Comparison of ENCODE assay signal across 14 cellular contexts in genomic region chr7:159096736-159097581, GRCh38. TPM values are rescaled to one million over a fixed set of nuclear protein-coding genes. Genes with fewer than 3 reads are reported as not detected.
DNase-seq lines count a peak whose midpoint lies in the region; ATAC-seq and TF ChIP-seq lines count a peak whose summit lies in the region.
"Had no signal": no experiment of that assay in that cellular context is flagged by ENCODE, and none has a peak within 500 bp of the region (broad histone marks: within the 10 kb centered on the region; RNA-seq: fewer than 3 reads in every experiment).

No MANE protein-coding gene starts in this region.

- peak; percentile 50 for DNase-seq in NB4 (ENCODE audit: low read depth)
- peak; percentile 32 for DNase-seq in left lobe of liver (ENCODE audit: low spot score)
- DNase-seq in mesenchymal stem cell = no peak
- no peak for DNase-seq in GM03348 (ENCODE audit: low spot score)
- DNase-seq in foreskin fibroblast = no peak
- DNase-seq: activated CD4-positive, alpha-beta T cell treated with anti-CD3 and anti-CD28 coated beads for 36 hours; activated naive CD4-positive, alpha-beta T cell treated with anti-CD3 and anti-CD28 coated beads for 36 hours; NCI-H146; NCI-H82 had no signal

- H2AFZ ChIP-seq in mesenchymal stem cell (ENCODE audit: low read depth, low read length) = no peak overlapping the region

- no peak for TF ChIP-seq POLR2A in NB4 (IDR thresholded peaks at IDR 0.05; ENCODE audit: extremely low read depth, insufficient read length)

- no peak overlapping the region for H2BK12ac ChIP-seq in mesenchymal stem cell (ENCODE audit: low read length in 2 of 2)

- H3K4ac ChIP-seq in mesenchymal stem cell (ENCODE audit: low read depth in 1 of 2, low read length in 2 of 2) = no peak overlapping the region

- no peak overlapping the region for H3K4me2 ChIP-seq in mesenchymal stem cell (ENCODE audit: low read length, poor library complexity, severe bottlenecking)

- H2BK120ac ChIP-seq in mesenchymal stem cell (ENCODE audit: low read depth, low read length) = no peak overlapping the region

- no peak overlapping the region for H3K14ac ChIP-seq in mesenchymal stem cell (ENCODE audit: low read length in 2 of 2)

- no peak for ATAC-seq in left lobe of liver
- ATAC-seq: activated CD4-positive, alpha-beta T cell treated with anti-CD3 and anti-CD28 coated beads for 36 hours; SK-N-SH treated with all-trans-retinoic acid at 6 μM for 48 hours had no signal

- H4K8ac ChIP-seq in mesenchymal stem cell (ENCODE audit: low read length) = no peak overlapping the region

- H3K27me3 ChIP-seq in stomach smooth muscle (ENCODE audit: control insufficient read depth in 1 of 2, insufficient read depth in 2 of 2, low read length in 2 of 2) (no peaks in the 10 kb centered on the region), mesenchymal stem cell (ENCODE audit: control insufficient read depth in 1 of 2, insufficient read depth in 1 of 2, low read length in 2 of 2) (no peaks in the 10 kb centered on the region)
- H3K27me3 ChIP-seq: neutrophil had no signal

- no peak overlapping the region for H2BK15ac ChIP-seq in mesenchymal stem cell (ENCODE audit: low read depth, poor library complexity, severe bottlenecking)

- H3K18ac ChIP-seq in mesenchymal stem cell (ENCODE audit: low read depth in 1 of 2, low read length in 2 of 2) = no peak overlapping the region

- H3K27ac ChIP-seq in angular gyrus (ENCODE audit: low read depth, low read length) = peak overlapping the region; percentile 44
- peak overlapping the region; percentile 53 for H3K27ac ChIP-seq in stomach smooth muscle (ENCODE audit: low read length)
- H3K27ac ChIP-seq in mesenchymal stem cell (ENCODE audit: low read length, poor library complexity, severe bottlenecking) = no peak overlapping the region
- H3K27ac ChIP-seq: neutrophil had no signal

- H4K91ac ChIP-seq in mesenchymal stem cell (ENCODE audit: low read length) = no peak overlapping the region

- H3K36me3 ChIP-seq in stomach smooth muscle (ENCODE audit: control insufficient read depth in 2 of 2, insufficient read depth in 2 of 2, low read length in 2 of 2) (no peaks in the 10 kb centered on the region), mesenchymal stem cell (ENCODE audit: control insufficient read depth in 1 of 2, insufficient read depth in 2 of 2, low read depth in 1 of 2, low read length in 2 of 2) (no peaks in the 10 kb centered on the region)
- H3K36me3 ChIP-seq: neutrophil had no signal

- H3K9me3 ChIP-seq in stomach smooth muscle (ENCODE audit: control insufficient read depth in 2 of 2, low read length in 2 of 2) (no peaks in the 10 kb centered on the region), mesenchymal stem cell (ENCODE audit: control insufficient read depth, low read length) (no peaks in the 10 kb centered on the region)
- H3K9me3 ChIP-seq: neutrophil had no signal

- no peak overlapping the region for H3K9ac ChIP-seq in stomach smooth muscle (ENCODE audit: low read length in 2 of 2)
- H3K9ac ChIP-seq in mesenchymal stem cell (ENCODE audit: low read length) = no peak overlapping the region

- TF ChIP-seq CTCF in NB4 (IDR thresholded peaks at IDR 0.05; ENCODE audit: low read depth, low read length) (no peak), foreskin fibroblast (IDR thresholded peaks at IDR 0.05; ENCODE audit: low read depth, low read length) (no peak)

- no peak overlapping the region for H2AK5ac ChIP-seq in mesenchymal stem cell (ENCODE audit: low read length, severe bottlenecking)

- no peak overlapping the region for H2BK5ac ChIP-seq in mesenchymal stem cell (ENCODE audit: low read depth, low read length, poor library complexity, severe bottlenecking)

- H3K4me1 ChIP-seq in stomach smooth muscle (ENCODE audit: control insufficient read depth, insufficient read depth, low read length) (peaks cover 39% of the 10 kb centered on the region), mesenchymal stem cell (ENCODE audit: control insufficient read depth, insufficient read depth, low read depth, low read length) (no peaks in the 10 kb centered on the region)

- 87% methylated on average over 27 of the region's 27 CpGs for WGBS in mesenchymal stem cell

- no peaks in the 10 kb centered on the region for H3K79me1 ChIP-seq in mesenchymal stem cell (replicated peaks; ENCODE audit: low read length, poor library complexity, severe bottlenecking)

- no peak overlapping the region for H3K4me3 ChIP-seq in NB4 (ENCODE audit: low read depth, low read length)
- H3K4me3 ChIP-seq in stomach smooth muscle (ENCODE audit: low read length in 2 of 2) = no peak overlapping the region
- H3K4me3 ChIP-seq in mesenchymal stem cell (ENCODE audit: insufficient read depth in 1 of 2, low read depth in 1 of 2, low read length in 2 of 2) = no peak overlapping the region
- H3K4me3 ChIP-seq in foreskin fibroblast (ENCODE audit: low read depth in 1 of 2, low read length in 2 of 2) = no peak overlapping the region

- no peak overlapping the region for H3K23ac ChIP-seq in mesenchymal stem cell (ENCODE audit: low read length in 2 of 2)

RNA-seq across cellular contexts. Expression of gene VIPR2, which starts 47.7 kb away (rescaled TPM):
- total RNA-seq in left lobe of liver = 0.28 TPM
- polyA plus RNA-seq in mesenchymal stem cell (2013, experiment 1 of 2) = not detected
- polyA plus RNA-seq in mesenchymal stem cell (2013, experiment 2 of 2) = 0.01 TPM
- polyA plus RNA-seq: CD14-positive monocyte had no signal

Comparison
In these comparisons a context has a peak if more than half of its experiments do, and no peak if none do; other contexts are left out.
1. DNase-seq: peak in NB4 (single experiment) and left lobe of liver (single experiment); none in mesenchymal stem cell (single experiment), GM03348 (single experiment) and foreskin fibroblast (0 of 2).